10 cellular contexts compared by ENCODE assay signal in genomic region chr6:147817042-147817689, GRCh38.
"Had no signal": no experiment of that assay in that cellular context is flagged by ENCODE, and none has a peak within 500 bp of the region (broad histone marks: within the 10 kb centered on the region; RNA-seq: fewer than 3 reads in every experiment).

No MANE protein-coding gene starts in this region.

- H2AFZ ChIP-seq: GM23248 had no signal

- H3K9ac ChIP-seq: GM23248 had no signal

- H3K4me3 ChIP-seq: GM23248, HAP-1 had no signal

- H3K36me3 Mint-ChIP-seq: IgD-negative memory B cell had no signal

- H3K9me3 ChIP-seq: HAP-1 had no signal

- H3K4me3 Mint-ChIP-seq: HFFc6, IgD-negative memory B cell had no signal

- H3K27ac ChIP-seq: GM23248, HL-60 had no signal

- H3K4me1 Mint-ChIP-seq: IgD-negative memory B cell had no signal

- H3K27me3 Mint-ChIP-seq: IgD-negative memory B cell had no signal

- H3K4me1 ChIP-seq: HAP-1 had no signal

- DNase-seq: GM23248, GOT3, H7, HFFc6, KG1 had no signal

- ATAC-seq: HCT116, HepG2 had no signal

- H3K27ac Mint-ChIP-seq: HFFc6, IgD-negative memory B cell had no signal

- H3K36me3 ChIP-seq: HAP-1 had no signal
